Comparison of ENCODE assay signal across 1 cellular context in genomic region chr7:2501947-2502646, GRCh38.
TF ChIP-seq lines count a peak whose summit lies in the region.

No MANE protein-coding gene starts in this region.

TF ChIP-seq in H1, 55 proteins besides CTCF, POLR2A, EP300 and RAD21:
- TF ChIP-seq SP1 (IDR thresholded peaks at IDR 0.05; ENCODE audit: low read depth, low read length) (no peak), KDM1A (IDR thresholded peaks at IDR 0.05; ENCODE audit: borderline replicate concordance, low read length) (peak; percentile 77; the same call in 1 of the 2 replicates), HDAC2 (IDR thresholded peaks at IDR 0.05; ENCODE audit: borderline replicate concordance in 1 of 2, low read depth in 2 of 2, low read length in 2 of 2) (no peak)
